Comparison of ENCODE assay signal across 8 cellular contexts in the genomic region with DNA sequence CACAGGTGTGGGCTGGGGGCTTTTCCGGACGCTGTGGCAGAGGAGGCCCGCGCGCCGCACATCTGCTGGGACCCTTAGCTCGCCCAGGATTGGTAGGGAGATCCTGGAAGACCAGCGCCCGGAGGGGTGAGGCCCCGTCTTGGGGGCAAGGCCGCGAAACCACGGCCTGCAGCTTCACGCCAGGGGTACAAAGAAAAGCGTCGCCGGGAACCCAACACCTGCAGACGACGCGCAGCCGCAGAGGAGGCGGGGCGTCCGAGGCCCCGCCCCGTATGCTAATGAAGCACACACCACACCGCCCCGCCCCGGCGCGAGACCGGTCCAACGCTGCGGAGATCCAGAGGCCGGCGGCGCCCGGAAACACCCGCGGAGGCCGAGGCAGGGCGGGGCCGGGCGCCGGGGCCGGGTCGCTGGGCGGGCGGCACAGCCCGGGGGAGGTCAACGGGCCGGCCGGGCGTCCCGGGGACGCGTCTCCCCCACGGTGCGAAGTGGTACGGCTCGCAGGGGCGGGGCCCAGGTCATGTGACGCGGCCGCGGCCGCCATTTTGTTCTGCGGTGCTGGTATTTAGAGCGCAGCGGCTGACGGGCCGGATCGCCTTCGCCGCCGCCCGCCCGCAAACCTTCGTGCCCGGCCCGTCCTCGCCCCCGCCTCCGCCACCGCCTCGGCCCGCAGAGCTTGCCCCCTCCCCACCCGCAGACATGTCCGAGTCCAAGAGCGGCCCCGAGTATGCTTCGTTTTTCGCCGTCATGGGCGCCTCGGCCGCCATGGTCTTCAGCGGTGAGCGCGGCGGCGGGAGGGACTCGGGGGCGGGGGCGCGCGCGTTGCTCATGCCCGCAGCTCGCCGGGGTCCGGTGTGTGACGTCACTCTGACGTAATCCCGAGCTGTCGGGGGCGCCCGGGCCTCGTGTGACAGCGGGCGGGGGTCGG. TPM values are rescaled to one million over a fixed set of nuclear protein-coding genes. Genes with fewer than 3 reads are reported as not detected.
DNase-seq lines count a peak whose midpoint lies in the region; ATAC-seq and TF ChIP-seq lines count a peak whose summit lies in the region.

ATP6V0C (plus strand) TSS at position 548 of the 928 bp plus-strand sequence; CDS start at position 700, 152 bp downstream.

- H3K4me3 ChIP-seq in GM12865 (ENCODE audit: low read depth, low read length) (peak within 1 kb of the TSS; percentile 95), trophoblast cell (ENCODE audit: low read depth, low read length) (peak within 1 kb of the TSS; percentile 99), tibial artery (peak within 1 kb of the TSS; percentile 89 to 99)

- H4K91ac ChIP-seq in trophoblast cell (ENCODE audit: low read depth, low read length), result peak within 1 kb of the TSS; percentile 99

- no peak within 1 kb of the TSS for H2BK12ac ChIP-seq in trophoblast cell (ENCODE audit: low read length)

- peaks cover 3% of the 10 kb centered on the region for H3K9me3 ChIP-seq in trophoblast cell (ENCODE audit: insufficient read depth, low read depth, low read length)
- H3K9me3 ChIP-seq in tibial artery, result no peaks in the 10 kb centered on the region

- peak within 1 kb of the TSS; percentile 92 for H3K9ac ChIP-seq in trophoblast cell (ENCODE audit: low read length)

- H3K36me3 ChIP-seq in trophoblast cell (ENCODE audit: control insufficient read depth in 1 of 2, insufficient read depth in 2 of 2, low read length in 2 of 2) (peaks cover 10 to 13% of the 10 kb centered on the region in 2 experiments), tibial artery (peaks cover 0 to 5% (median 0%) of the 10 kb centered on the region in 3 donors)

- DNase-seq in GM12865 (ENCODE audit: low read depth) (peak; percentile 95), NCI-H128 (lab: John Stamatoyannopoulos, UW; ENCODE audit: unreplicated experiment) (peak; percentile 76), SW 1271 (lab: John Stamatoyannopoulos, UW) (peak; percentile 44 to 83), Right ventricle myocardium superior (peak; percentile 97), trophoblast cell (peak; percentile 86 to 94), tibial artery (peak; percentile 94 to 95)
- peak; percentile 77 for DNase-seq in activated naive CD8-positive, alpha-beta T cell treated with anti-CD3 and anti-CD28 coated beads, Interleukin-2, amount 50 U/mL, for 16 hours (ENCODE audit: low read depth, low spot score)

- peak within 1 kb of the TSS; percentile 92 for H2BK120ac ChIP-seq in trophoblast cell (ENCODE audit: insufficient read depth, low read length, poor library complexity)

- H3K79me1 ChIP-seq in trophoblast cell (ENCODE audit: low read length), result peaks cover 13% of the 10 kb centered on the region

- H3K4me1 ChIP-seq in trophoblast cell (ENCODE audit: control insufficient read depth in 1 of 2, insufficient read depth in 2 of 2, low read length in 2 of 2) (peaks cover 21 to 34% of the 10 kb centered on the region in 2 experiments), tibial artery (peaks cover 0 to 58% (median 55%) of the 10 kb centered on the region in 4 donors)

- H2AFZ ChIP-seq in trophoblast cell (ENCODE audit: insufficient read depth, low read length, poor library complexity), result peak within 1 kb of the TSS; percentile 35

- H3K18ac ChIP-seq in trophoblast cell (ENCODE audit: low read length), result peak within 1 kb of the TSS; percentile 92

- peak within 1 kb of the TSS; percentile 95 for H3K14ac ChIP-seq in trophoblast cell (ENCODE audit: low read length)

- H2BK5ac ChIP-seq in trophoblast cell (ENCODE audit: low read depth, low read length, poor library complexity), result peak within 1 kb of the TSS; percentile 93

- peak within 1 kb of the TSS; percentile 86 for H2AK5ac ChIP-seq in trophoblast cell (ENCODE audit: low read length)

- ATAC-seq in HG02678 (IDR thresholded peaks at IDR 0.05; ENCODE audit: unreplicated experiment) (peak; percentile 77), Right ventricle myocardium superior (ENCODE audit: poor library complexity) (peak; percentile 89)

- H4K12ac ChIP-seq in trophoblast cell (ENCODE audit: low read depth, low read length), result peak within 1 kb of the TSS; percentile 65

- H3K79me2 ChIP-seq in trophoblast cell (ENCODE audit: control insufficient read depth, insufficient read depth, low read length, poor library complexity), result peaks cover 43% of the 10 kb centered on the region

- no CpG with 5 or more reads among the region's 122 CpGs for WGBS in trophoblast cell (ENCODE audit: extremely low coverage, insufficient coverage, insufficient read length)

- H3K27me3 ChIP-seq in trophoblast cell (ENCODE audit: insufficient read depth, low read length) (no peaks in the 10 kb centered on the region), tibial artery (no peaks in the 10 kb centered on the region)

- peak within 1 kb of the TSS; percentile 91 for H3K27ac ChIP-seq in trophoblast cell (ENCODE audit: low read depth, low read length)
- H3K27ac ChIP-seq in tibial artery, result peak within 1 kb of the TSS; percentile 99

- peak within 1 kb of the TSS; percentile 98 for H3K4ac ChIP-seq in trophoblast cell (ENCODE audit: low read depth, low read length)

- peak within 1 kb of the TSS; percentile 90 for H4K8ac ChIP-seq in trophoblast cell (ENCODE audit: low read depth, low read length)

- H3K4me2 ChIP-seq in trophoblast cell (ENCODE audit: low read length), result peak within 1 kb of the TSS; percentile 89

- H3K23ac ChIP-seq in trophoblast cell (ENCODE audit: low read length), result no peak within 1 kb of the TSS

- intact Hi-C loops in Right ventricle myocardium superior (cut with DNase I), result no loop called here
- intact Hi-C loops in tibial artery (cut with DNase I; ENCODE audit: low total_unique reads), result no loop called here

- TF ChIP-seq CTCF in GM12865 (IDR thresholded peaks at IDR 0.05; ENCODE audit: insufficient read depth, low read depth, low read length, missing control alignments) (no peak), tibial artery (IDR thresholded peaks at IDR 0.05) (no peak)

RNA-seq across cellular contexts. Expression of gene ATP6V0C, which starts in this region (rescaled TPM):
- total RNA-seq in Right ventricle myocardium superior, result 129 TPM
- polyA plus RNA-seq in trophoblast cell (2013), result 722 and 724 TPM in 2 replicates

Comparison
In these comparisons a context has a peak if more than half of its experiments do, and no peak if none do; other contexts are left out.
1. Peak in every context shown above with its lines: DNase-seq, ATAC-seq, H3K4me3 ChIP-seq and H3K27ac ChIP-seq.